In genomic region chr4:120616-121015, GRCh38 we compare ENCODE assay signal across 25 cellular contexts. TPM values are rescaled to one million over a fixed set of nuclear protein-coding genes. Genes with fewer than 3 reads are reported as not detected.
A peak's percentile ranks its signal among the peaks of the same experiment; 100 is the strongest.
DNase-seq lines count a peak whose midpoint lies in the region; ATAC-seq and TF ChIP-seq lines count a peak whose summit lies in the region.
"Had no signal": no experiment of that assay in that cellular context is flagged by ENCODE, and none has a peak within 500 bp of the region (broad histone marks: within the 10 kb centered on the region; RNA-seq: fewer than 3 reads in every experiment).

No MANE protein-coding gene starts in this region.

- H3K36me3 Mint-ChIP-seq in activated naive CD8-positive, alpha-beta T cell treated with anti-CD3 and anti-CD28 coated beads, Interleukin-2, amount 10 ng/mL, durations not matched to agents 7 days and 5 days, result peaks cover 32% of the 10 kb centered on the region
- peaks cover 24% of the 10 kb centered on the region for H3K36me3 Mint-ChIP-seq in activated naive CD8-positive, alpha-beta T cell treated with anti-CD3 and anti-CD28 coated beads, Interleukin-2, amount 50 U/mL, for 24 hours (ENCODE audit: low read depth)
- H3K36me3 Mint-ChIP-seq in immature natural killer cell, result peaks cover 9 to 19% (median 13%) of the 10 kb centered on the region in 3 donors

- no peak overlapping the region for H3K4me3 Mint-ChIP-seq in activated naive CD8-positive, alpha-beta T cell treated with anti-CD3 and anti-CD28 coated beads, Interleukin-2, amount 10 ng/mL, durations not matched to agents 7 days and 5 days
- no peak overlapping the region for H3K4me3 Mint-ChIP-seq in activated naive CD8-positive, alpha-beta T cell treated with anti-CD3 and anti-CD28 coated beads, Interleukin-2, amount 50 U/mL, for 24 hours
- peak overlapping the region; percentile 85 to 92 (median 88) for H3K4me3 Mint-ChIP-seq in immature natural killer cell
- H3K4me3 Mint-ChIP-seq: endodermal cell had no signal

- POLR2A ChIA-PET in activated naive CD8-positive, alpha-beta T cell treated with anti-CD3 and anti-CD28 coated beads, Interleukin-2, amount 10 ng/mL, durations not matched to agents 7 days and 5 days (lab: Charles Lee), result interaction anchor here (0.5 kb wide), 1 partner anchor 26 kb away, joined by 3 read pairs; no protein-coding TSS in a partner anchor

- DNase-seq in activated naive CD8-positive, alpha-beta T cell treated with anti-CD3 and anti-CD28 coated beads, Interleukin-2, amount 10 ng/mL, durations not matched to agents 7 days and 5 days, result no peak
- no peak for DNase-seq in activated naive CD8-positive, alpha-beta T cell treated with anti-CD3 and anti-CD28 coated beads, Interleukin-2, amount 50 U/mL, for 24 hours
- peak; percentile 51 for DNase-seq in NB4 (ENCODE audit: low read depth)
- DNase-seq in immature natural killer cell, result peak in 1 of 3 donors; percentile 10
- DNase-seq in effector CD8-positive, alpha-beta T cell (lab: John Stamatoyannopoulos, UW), result no peak
- DNase-seq in substantia nigra (lab: John Stamatoyannopoulos, UW), result no peak
- DNase-seq: activated CD4-positive, alpha-beta T cell treated with anti-CD3 and anti-CD28 coated beads for 1 hour; brain microvascular endothelial cell; DMS153; endodermal cell; foreskin melanocyte; hippocampal formation; left lung; NCI-H1436 treated with DMSO at 0.1 percent for 48 hours; NCI-H524 treated with DMSO at 0.1 percent for 48 hours; right lobe of liver; SHP77 treated with DMSO at 0.1 percent for 48 hours; stimulated activated CD4-positive, alpha-beta T cell treated with anti-CD3 and anti-CD28 coated beads, Interleukin-4, amount 100 ng/mL, for 4 hours; stimulated activated naive CD8-positive, alpha-beta T cell treated with anti-CD3 and anti-CD28 coated beads, Interleukin-15, Interleukin-2, amounts not matched to agents 100 U/mL and 50 U/mL, for 24 hours; thyroid gland had no signal

- TF ChIP-seq POLR2A in NB4 (IDR thresholded peaks at IDR 0.05; ENCODE audit: extremely low read depth, insufficient read length), result no peak

- H3K27me3 Mint-ChIP-seq in activated naive CD8-positive, alpha-beta T cell treated with anti-CD3 and anti-CD28 coated beads, Interleukin-2, amount 10 ng/mL, durations not matched to agents 7 days and 5 days, result no peaks in the 10 kb centered on the region
- H3K27me3 Mint-ChIP-seq in activated naive CD8-positive, alpha-beta T cell treated with anti-CD3 and anti-CD28 coated beads, Interleukin-2, amount 50 U/mL, for 24 hours, result no peaks in the 10 kb centered on the region
- peaks cover 6 to 26% (median 15%) of the 10 kb centered on the region in 3 donors for H3K27me3 Mint-ChIP-seq in immature natural killer cell (ENCODE audit: low read depth in 3 of 3)

- no peak for ATAC-seq in activated naive CD8-positive, alpha-beta T cell treated with anti-CD3 and anti-CD28 coated beads, Interleukin-2, amount 10 ng/mL, durations not matched to agents 7 days and 5 days (ENCODE audit: low read depth)
- no peak for ATAC-seq in activated naive CD8-positive, alpha-beta T cell treated with anti-CD3 and anti-CD28 coated beads, Interleukin-2, amount 50 U/mL, for 24 hours
- ATAC-seq in HG02870 (IDR thresholded peaks at IDR 0.05; ENCODE audit: unreplicated experiment), result no peak
- ATAC-seq: K562; left lung; Panc1; stimulated activated naive CD8-positive, alpha-beta T cell treated with anti-CD3 and anti-CD28 coated beads, Interleukin-15, Interleukin-2, amounts not matched to agents 100 U/mL and 50 U/mL, for 24 hours had no signal

- no peak overlapping the region for H3K27ac ChIP-seq in substantia nigra (ENCODE audit: low read depth, low read length, poor library complexity, severe bottlenecking)
- H3K27ac ChIP-seq: brain microvascular endothelial cell, esophagus muscularis mucosa, right lobe of liver, thyroid gland had no signal

- TF ChIP-seq CTCF in NB4 (IDR thresholded peaks at IDR 0.05; ENCODE audit: low read depth, low read length), result no peak

- H3K9me3 Mint-ChIP-seq in activated naive CD8-positive, alpha-beta T cell treated with anti-CD3 and anti-CD28 coated beads, Interleukin-2, amount 10 ng/mL, durations not matched to agents 7 days and 5 days, result peaks cover 16% of the 10 kb centered on the region
- H3K9me3 Mint-ChIP-seq in activated naive CD8-positive, alpha-beta T cell treated with anti-CD3 and anti-CD28 coated beads, Interleukin-2, amount 50 U/mL, for 24 hours, result peaks cover 27% of the 10 kb centered on the region
- H3K9me3 Mint-ChIP-seq in immature natural killer cell, result peaks cover 11 to 55% (median 28%) of the 10 kb centered on the region in 6 donors

- H3K4me3 ChIP-seq in NB4 (ENCODE audit: low read depth, low read length), result peak overlapping the region; percentile 30
- H3K4me3 ChIP-seq: esophagus muscularis mucosa, K562, left lung, right lobe of liver, thyroid gland had no signal

- H3K4me1 Mint-ChIP-seq in activated naive CD8-positive, alpha-beta T cell treated with anti-CD3 and anti-CD28 coated beads, Interleukin-2, amount 10 ng/mL, durations not matched to agents 7 days and 5 days, result peaks cover 21% of the 10 kb centered on the region
- peaks cover 30% of the 10 kb centered on the region for H3K4me1 Mint-ChIP-seq in activated naive CD8-positive, alpha-beta T cell treated with anti-CD3 and anti-CD28 coated beads, Interleukin-2, amount 50 U/mL, for 24 hours
- peaks cover 59 to 79% of the 10 kb centered on the region in 2 donors for H3K4me1 Mint-ChIP-seq in immature natural killer cell

- peak overlapping the region; percentile 81 for H3K27ac Mint-ChIP-seq in activated naive CD8-positive, alpha-beta T cell treated with anti-CD3 and anti-CD28 coated beads, Interleukin-2, amount 10 ng/mL, durations not matched to agents 7 days and 5 days
- H3K27ac Mint-ChIP-seq in activated naive CD8-positive, alpha-beta T cell treated with anti-CD3 and anti-CD28 coated beads, Interleukin-2, amount 50 U/mL, for 24 hours, result no peak overlapping the region
- H3K27ac Mint-ChIP-seq in immature natural killer cell, result peak overlapping the region; percentile 96 to 100 (median 100)
- H3K27ac Mint-ChIP-seq: endodermal cell, nephron had no signal

RNA-seq across cellular contexts. Expression of gene ZNF718, which starts 3.7 kb away (rescaled TPM):
- total RNA-seq in activated naive CD8-positive, alpha-beta T cell treated with anti-CD3 and anti-CD28 coated beads, Interleukin-2, amount 10 ng/mL, durations not matched to agents 7 days and 5 days, result 10 to 100 TPM; 20.8 to 21.6 TPM
- 10 to 100 TPM in 2 of 3 donors, 1 to 10 TPM in 1; 9.3 to 14.6 (median 12.1) TPM for polyA plus RNA-seq in immature natural killer cell

Comparison
In these comparisons a context has a peak if more than half of its experiments do, and no peak if none do; other contexts are left out.
1. H3K4me3 Mint-ChIP-seq: peak in immature natural killer cell (5 of 5); none in activated naive CD8-positive, alpha-beta T cell treated with anti-CD3 and anti-CD28 coated beads, Interleukin-2, amount 10 ng/mL, durations not matched to agents 7 days and 5 days (single experiment) and activated naive CD8-positive, alpha-beta T cell treated with anti-CD3 and anti-CD28 coated beads, Interleukin-2, amount 50 U/mL, for 24 hours (single experiment).